ENCODE assay signal across 14 cellular contexts in genomic region chr22:46619240-46619829, GRCh38. TPM values are rescaled to one million over a fixed set of nuclear protein-coding genes. Genes with fewer than 3 reads are reported as not detected.
A peak's percentile ranks its signal among the peaks of the same experiment; 100 is the strongest.
DNase-seq lines count a peak whose midpoint lies in the region; ATAC-seq and TF ChIP-seq lines count a peak whose summit lies in the region.
"Had no signal": no experiment of that assay in that cellular context is flagged by ENCODE, and none has a peak within 500 bp of the region (broad histone marks: within the 10 kb centered on the region; RNA-seq: fewer than 3 reads in every experiment).

No MANE protein-coding gene starts in this region.

- H4K20me1 ChIP-seq in mammary epithelial cell (ENCODE audit: insufficient read depth, low read length) = no peaks in the 10 kb centered on the region

- WGBS in mammary epithelial cell (ENCODE audit: low coverage, missing lambda C conversion rate) = 40% methylated on average over 10 of the region's 10 CpGs

- no peak overlapping the region for H3K4me3 ChIP-seq in breast epithelium
- no peak overlapping the region for H3K4me3 ChIP-seq in mammary epithelial cell (replicated peaks in 1 of 3; ENCODE audit: insufficient read depth in 1 of 3, low read depth in 2 of 3, low read length in 3 of 3)
- no peak overlapping the region for H3K4me3 ChIP-seq in vagina
- H3K4me3 ChIP-seq in brain microvascular endothelial cell (ENCODE audit: low read depth, low read length) = no peak overlapping the region

- H3K36me3 ChIP-seq in breast epithelium (no peaks in the 10 kb centered on the region), mammary epithelial cell (ENCODE audit: insufficient read depth, low read length) (no peaks in the 10 kb centered on the region), vagina (no peaks in the 10 kb centered on the region), brain microvascular endothelial cell (replicated peaks) (no peaks in the 10 kb centered on the region)
- H3K36me3 ChIP-seq: upper lobe of left lung had no signal

- no TSS peak for BruUV-seq in mammary epithelial cell (replicated peaks; lab: Mats Ljungman, UMichigan)

- H2AFZ ChIP-seq in mammary epithelial cell (ENCODE audit: low read depth, low read length) = no peak overlapping the region

- H3K27me3 Mint-ChIP-seq in dendritic cell treated with granulocyte-macrophage colony-stimulating factor and Interleukin-4, amounts not matched to agents 40 ng/mL and 50 ng/mL, for 4 days = no peaks in the 10 kb centered on the region
- H3K27me3 Mint-ChIP-seq in nephron (ENCODE audit: low read depth) = no peaks in the 10 kb centered on the region
- H3K27me3 Mint-ChIP-seq: natural killer cell treated with Interleukin-12 subunit alpha and Interleukin-12 subunit beta and Interleukin-15 and Interleukin-18, amount 100 ng/mL, for 72 hours had no signal

- H3K27ac ChIP-seq in breast epithelium = peak overlapping the region; percentile 77 to 86
- H3K27ac ChIP-seq in mammary epithelial cell (ENCODE audit: insufficient read depth, low read depth, low read length) = no peak overlapping the region
- H3K27ac ChIP-seq in vagina = peak overlapping the region; percentile 25
- H3K27ac ChIP-seq in brain microvascular endothelial cell = no peak overlapping the region

- no peak overlapping the region for H3K4me2 ChIP-seq in mammary epithelial cell (ENCODE audit: insufficient read depth, low read depth, low read length)

- ATAC-seq in GM19023 (IDR thresholded peaks at IDR 0.05; ENCODE audit: unreplicated experiment) (no peak), GM18861 (IDR thresholded peaks at IDR 0.05; ENCODE audit: unreplicated experiment) (no peak)
- ATAC-seq: activated T-cell treated with anti-CD3 and anti-CD28 coated beads, Interleukin-2, amount 50 U/mL, for 4 hours; natural killer cell treated with Interleukin-12 subunit alpha and Interleukin-12 subunit beta and Interleukin-15 and Interleukin-18, amount 100 ng/mL, for 72 hours had no signal

- H3K27me3 ChIP-seq in breast epithelium (no peaks in the 10 kb centered on the region), mammary epithelial cell (ENCODE audit: insufficient read depth, low read length) (no peaks in the 10 kb centered on the region), vagina (no peaks in the 10 kb centered on the region), brain microvascular endothelial cell (replicated peaks) (no peaks in the 10 kb centered on the region)
- H3K27me3 ChIP-seq: upper lobe of left lung had no signal

- H3K36me3 Mint-ChIP-seq in dendritic cell treated with granulocyte-macrophage colony-stimulating factor and Interleukin-4, amounts not matched to agents 40 ng/mL and 50 ng/mL, for 4 days (ENCODE audit: low read depth) = peaks cover 25% of the 10 kb centered on the region
- H3K36me3 Mint-ChIP-seq in nephron (ENCODE audit: low read depth) = no peaks in the 10 kb centered on the region
- H3K36me3 Mint-ChIP-seq: natural killer cell treated with Interleukin-12 subunit alpha and Interleukin-12 subunit beta and Interleukin-15 and Interleukin-18, amount 100 ng/mL, for 72 hours had no signal

- no peaks in the 10 kb centered on the region for H3K9me3 Mint-ChIP-seq in dendritic cell treated with granulocyte-macrophage colony-stimulating factor and Interleukin-4, amounts not matched to agents 40 ng/mL and 50 ng/mL, for 4 days
- H3K9me3 Mint-ChIP-seq in nephron = no peaks in the 10 kb centered on the region
- H3K9me3 Mint-ChIP-seq: activated T-cell treated with anti-CD3 and anti-CD28 coated beads, Interleukin-2, amount 50 U/mL, for 4 hours; natural killer cell treated with Interleukin-12 subunit alpha and Interleukin-12 subunit beta and Interleukin-15 and Interleukin-18, amount 100 ng/mL, for 72 hours had no signal

- dilution Hi-C loops in mammary epithelial cell (cut with HindIII; ENCODE audit: low sequenced_read_pairs) = no loop called here

- H3K4me1 Mint-ChIP-seq in dendritic cell treated with granulocyte-macrophage colony-stimulating factor and Interleukin-4, amounts not matched to agents 40 ng/mL and 50 ng/mL, for 4 days (ENCODE audit: low read depth) = peaks cover 77% of the 10 kb centered on the region
- H3K4me1 Mint-ChIP-seq in nephron = peaks cover 12% of the 10 kb centered on the region

- no peak for TF ChIP-seq CTCF in breast epithelium (IDR thresholded peaks at IDR 0.05)
- TF ChIP-seq CTCF in mammary epithelial cell (conservative IDR thresholded peaks at IDR 0.05 in 1 of 2, IDR thresholded peaks at IDR 0.05 in 1 of 2; ENCODE audit: extremely low read depth in 1 of 2, insufficient read depth in 1 of 2, low read depth in 1 of 2, low read length in 2 of 2) = no peak
- no peak for TF ChIP-seq CTCF in nephron (IDR thresholded peaks at IDR 0.05; ENCODE audit: unreplicated experiment in 3 of 3)
- no peak for TF ChIP-seq CTCF in vagina (IDR thresholded peaks at IDR 0.05)
- TF ChIP-seq CTCF in brain microvascular endothelial cell (IDR thresholded peaks at IDR 0.05; ENCODE audit: low read depth, low read length, missing control alignments) = no peak

- no peak for TF ChIP-seq POLR2A in breast epithelium (IDR thresholded peaks at IDR 0.05)
- no peak for TF ChIP-seq POLR2A in vagina (IDR thresholded peaks at IDR 0.05)

- DNase-seq in breast epithelium (ENCODE audit: low spot score in 2 of 2) (no peak), mammary epithelial cell (no peak), vagina (ENCODE audit: extremely low spot score in 2 of 2) (no peak), brain microvascular endothelial cell (no peak)
- DNase-seq: activated T-cell treated with anti-CD3 and anti-CD28 coated beads, Interleukin-2, amount 50 U/mL, for 4 hours; Kasumi-1; NCI-H2107; small intestine had no signal

- in situ Hi-C loops in mammary epithelial cell (cut with MboI; ENCODE audit: low sequenced_read_pairs in 2 of 2) = no loop called here
- in situ Hi-C loops in brain microvascular endothelial cell (cut with HindIII; ENCODE audit: low pct_ligation_motif_present, low sequenced_read_pairs) = no loop called here

- no peak overlapping the region for H3K9ac ChIP-seq in mammary epithelial cell (ENCODE audit: insufficient read depth, low read length)

- intact Hi-C loops in breast epithelium (cut with DNase I; ENCODE audit: low total_unique reads) = no loop called here
- intact Hi-C loops in mammary epithelial cell (cut with micrococcal nuclease) = no loop called here
- intact Hi-C loops in dendritic cell treated with granulocyte-macrophage colony-stimulating factor and Interleukin-4, amounts not matched to agents 40 ng/mL and 50 ng/mL, for 4 days (cut with micrococcal nuclease) = no loop called here
- intact Hi-C loops in vagina (cut with DNase I) = no loop called here

- no peaks in the 10 kb centered on the region for H3K9me3 ChIP-seq in breast epithelium
- no peaks in the 10 kb centered on the region for H3K9me3 ChIP-seq in mammary epithelial cell (replicated peaks; ENCODE audit: insufficient read depth, low read length)
- H3K9me3 ChIP-seq in vagina = no peaks in the 10 kb centered on the region
- H3K9me3 ChIP-seq: upper lobe of left lung had no signal

- CTCF ChIA-PET in mammary epithelial cell (lab: Charles Lee; ENCODE audit: low non-redundant PET) = no interaction called here

- peaks cover 4 to 23% of the 10 kb centered on the region in 2 donors for H3K4me1 ChIP-seq in breast epithelium
- H3K4me1 ChIP-seq in mammary epithelial cell (ENCODE audit: insufficient read depth, low read length) = peaks cover 14% of the 10 kb centered on the region
- peaks cover 25% of the 10 kb centered on the region for H3K4me1 ChIP-seq in vagina

- H3K4me3 Mint-ChIP-seq in dendritic cell treated with granulocyte-macrophage colony-stimulating factor and Interleukin-4, amounts not matched to agents 40 ng/mL and 50 ng/mL, for 4 days = no peak overlapping the region
- no peak overlapping the region for H3K4me3 Mint-ChIP-seq in nephron
- H3K4me3 Mint-ChIP-seq: activated T-cell treated with anti-CD3 and anti-CD28 coated beads, Interleukin-2, amount 50 U/mL, for 4 hours; natural killer cell treated with Interleukin-12 subunit alpha and Interleukin-12 subunit beta and Interleukin-15 and Interleukin-18, amount 100 ng/mL, for 72 hours had no signal

- no peaks in the 10 kb centered on the region for H3K79me2 ChIP-seq in mammary epithelial cell (ENCODE audit: insufficient read depth, low read length)

- peak overlapping the region; percentile 73 for H3K27ac Mint-ChIP-seq in dendritic cell treated with granulocyte-macrophage colony-stimulating factor and Interleukin-4, amounts not matched to agents 40 ng/mL and 50 ng/mL, for 4 days
- peak overlapping the region; percentile 70 to 81 (median 78) for H3K27ac Mint-ChIP-seq in nephron
- H3K27ac Mint-ChIP-seq: natural killer cell treated with Interleukin-12 subunit alpha and Interleukin-12 subunit beta and Interleukin-15 and Interleukin-18, amount 100 ng/mL, for 72 hours had no signal

RNA-seq across cellular contexts. Expression of gene GRAMD4, which starts 0.9 kb away (rescaled TPM):
- total RNA-seq in breast epithelium (10 to 100 TPM; 28.4 to 85.6 (median 61.0) TPM), mammary epithelial cell (10 to 100 TPM; 19.2 to 58.8 TPM), vagina (28.7 TPM)
- 17.7 TPM for polyA plus RNA-seq in mammary epithelial cell
- polyA minus RNA-seq in mammary epithelial cell = 3.0 TPM

Comparison
In these comparisons a context has a peak if more than half of its experiments do, and no peak if none do; other contexts are left out.
1. H3K27ac ChIP-seq: peak in breast epithelium (2 of 2) and vagina (single experiment); none in mammary epithelial cell (single experiment) and brain microvascular endothelial cell (single experiment).